ENCODE assay signal across 7 cellular contexts in genomic region chr17:21376835-21377690, GRCh38. TPM values are rescaled to one million over a fixed set of nuclear protein-coding genes. Genes with fewer than 3 reads are reported as not detected.
DNase-seq lines count a peak whose midpoint lies in the region; ATAC-seq lines count a peak whose summit lies in the region.

No MANE protein-coding gene starts in this region.

- peak overlapping the region; percentile 10 for H3K4me3 Mint-ChIP-seq in activated naive CD8-positive, alpha-beta T cell treated with anti-CD3 and anti-CD28 coated beads for 36 hours
- H3K4me3 Mint-ChIP-seq in stimulated activated memory B cell treated with anti-CD40 and anti-IgM and Interleukin-4, amounts not matched to agents 10 μg/mL and 1 μg/mL and 100 μg/mL, for 72 hours = peak overlapping the region; percentile 63

- ATAC-seq in stimulated activated memory B cell treated with anti-CD40 and anti-IgM and Interleukin-4, amounts not matched to agents 10 μg/mL and 1 μg/mL and 100 μg/mL, for 72 hours = no peak
- no peak for ATAC-seq in GM18502 (IDR thresholded peaks at IDR 0.05; ENCODE audit: poor library complexity, unreplicated experiment)
- ATAC-seq in GM18511 (IDR thresholded peaks at IDR 0.05; ENCODE audit: unreplicated experiment) = no peak

- H3K27me3 Mint-ChIP-seq in activated naive CD8-positive, alpha-beta T cell treated with anti-CD3 and anti-CD28 coated beads for 36 hours = peaks cover 38% of the 10 kb centered on the region
- H3K27me3 Mint-ChIP-seq in stimulated activated memory B cell treated with anti-CD40 and anti-IgM and Interleukin-4, amounts not matched to agents 10 μg/mL and 1 μg/mL and 100 μg/mL, for 72 hours = peaks cover 92% of the 10 kb centered on the region

- DNase-seq in HPDE6-E6E7 (ENCODE audit: extremely low spot score) (peak; percentile 33), NCI-H524 treated with DMSO at 0.1 percent for 48 hours (lab: John Stamatoyannopoulos, UW) (no peak)
- no peak for DNase-seq in activated naive CD8-positive, alpha-beta T cell treated with anti-CD3 and anti-CD28 coated beads for 36 hours

- no peak overlapping the region; the same call in 1 of the 2 replicates for H3K9ac ChIP-seq in iPS-20b (ENCODE audit: low read depth, low read length)

- H3K27ac ChIP-seq in iPS-20b (ENCODE audit: low read length) = no peak overlapping the region

- H3K36me3 ChIP-seq in iPS-20b (ENCODE audit: insufficient read depth, low read depth, low read length) = no peaks in the 10 kb centered on the region

- peaks cover 69% of the 10 kb centered on the region for H3K27me3 ChIP-seq in iPS-20b (ENCODE audit: insufficient read depth, low read length)

- no peaks in the 10 kb centered on the region for H3K36me3 Mint-ChIP-seq in activated naive CD8-positive, alpha-beta T cell treated with anti-CD3 and anti-CD28 coated beads for 36 hours
- H3K36me3 Mint-ChIP-seq in stimulated activated memory B cell treated with anti-CD40 and anti-IgM and Interleukin-4, amounts not matched to agents 10 μg/mL and 1 μg/mL and 100 μg/mL, for 72 hours = no peaks in the 10 kb centered on the region

- H3K9me3 ChIP-seq in iPS-20b (ENCODE audit: insufficient read depth, low read depth, low read length) = no peaks in the 10 kb centered on the region

- H3K4me3 ChIP-seq in iPS-20b (ENCODE audit: low read length) = peak overlapping the region; percentile 62

- no peaks in the 10 kb centered on the region for H3K9me3 Mint-ChIP-seq in activated naive CD8-positive, alpha-beta T cell treated with anti-CD3 and anti-CD28 coated beads for 36 hours
- H3K9me3 Mint-ChIP-seq in stimulated activated memory B cell treated with anti-CD40 and anti-IgM and Interleukin-4, amounts not matched to agents 10 μg/mL and 1 μg/mL and 100 μg/mL, for 72 hours = no peaks in the 10 kb centered on the region

- peaks cover 1% of the 10 kb centered on the region for H3K4me1 Mint-ChIP-seq in activated naive CD8-positive, alpha-beta T cell treated with anti-CD3 and anti-CD28 coated beads for 36 hours
- peaks cover 38% of the 10 kb centered on the region for H3K4me1 Mint-ChIP-seq in stimulated activated memory B cell treated with anti-CD40 and anti-IgM and Interleukin-4, amounts not matched to agents 10 μg/mL and 1 μg/mL and 100 μg/mL, for 72 hours

- peaks cover 5% of the 10 kb centered on the region; the same call in 1 of the 2 replicates for H3K4me1 ChIP-seq in iPS-20b (ENCODE audit: insufficient read depth, low read length)

- no peak overlapping the region for H3K27ac Mint-ChIP-seq in activated naive CD8-positive, alpha-beta T cell treated with anti-CD3 and anti-CD28 coated beads for 36 hours
- no peak overlapping the region for H3K27ac Mint-ChIP-seq in stimulated activated memory B cell treated with anti-CD40 and anti-IgM and Interleukin-4, amounts not matched to agents 10 μg/mL and 1 μg/mL and 100 μg/mL, for 72 hours

RNA-seq across cellular contexts. Expression of gene KCNJ12, which starts 0.9 kb away (rescaled TPM):
- total RNA-seq in activated naive CD8-positive, alpha-beta T cell treated with anti-CD3 and anti-CD28 coated beads for 36 hours = not detected
